In the genomic region with DNA sequence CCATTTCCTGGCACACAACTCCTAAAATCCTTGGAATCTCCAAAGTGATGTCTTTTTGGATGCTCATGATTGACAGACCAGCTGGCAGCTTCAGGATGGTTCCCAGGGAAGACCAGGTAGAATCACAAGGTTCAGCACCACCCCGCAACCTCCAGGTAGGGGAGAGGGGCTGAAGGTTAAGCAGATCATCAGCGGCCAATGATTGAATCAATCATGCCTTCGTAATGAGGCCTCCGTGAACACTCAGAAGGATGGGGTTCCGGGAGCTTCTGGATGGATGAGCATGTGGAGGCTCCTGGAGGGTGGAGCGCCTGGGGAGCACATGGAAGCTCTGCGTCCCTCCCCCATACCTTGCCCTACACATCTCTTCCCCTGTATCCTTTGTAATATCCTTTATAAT, we compare ENCODE assay signal across 15 cellular contexts.
DNase-seq lines count a peak whose midpoint lies in the region; ATAC-seq and TF ChIP-seq lines count a peak whose summit lies in the region.
"Had no signal": no experiment of that assay in that cellular context is flagged by ENCODE, and none has a peak within 500 bp of the region (broad histone marks: within the 10 kb centered on the region; RNA-seq: fewer than 3 reads in every experiment).

No MANE protein-coding gene starts in this region.

- intact Hi-C loops in OCI-LY7 (cut with micrococcal nuclease; ENCODE audit: unreplicated experiment) (loop anchor here (5.0 to 10.0 kb wide), 2 partner anchors 239 to 538 kb away; no protein-coding TSS in a partner anchor), spleen (cut with DNase I; ENCODE audit: low total_unique reads) (no loop called here), psoas muscle (cut with DNase I) (loop anchor here in 1 of 2 donors (5.0 kb wide), 1 partner anchor 101 kb away; no protein-coding TSS in a partner anchor)

- H2AFZ ChIP-seq in OCI-LY7 (ENCODE audit: low read length): no peak overlapping the region
- H2AFZ ChIP-seq: GM23338 had no signal

- DNase-seq in activated CD4-positive, CD25-positive, alpha-beta regulatory T cell treated with anti-CD3 and anti-CD28 coated beads, Interleukin-2, amount 50 U/mL, for 72 hours: peak; percentile 27
- DNase-seq in OCI-LY7 (ENCODE audit: low spot score) (no peak), spleen (peak; percentile 39), retina (no peak), SIG-M5 (lab: John Stamatoyannopoulos, UW) (no peak), psoas muscle (no peak)
- DNase-seq: 8988T, DMS79, NCI-H1105, NCI-H446, RPMI8226 had no signal

- no peaks in the 10 kb centered on the region for H3K27me3 ChIP-seq in gastroesophageal sphincter
- H3K27me3 ChIP-seq in spleen (replicated peaks in 1 of 7): no peaks in the 10 kb centered on the region
- H3K27me3 ChIP-seq in psoas muscle (ENCODE audit: insufficient read depth in 3 of 3, low read length in 2 of 3): no peaks in the 10 kb centered on the region

- H3K9me2 ChIP-seq in OCI-LY7 (ENCODE audit: insufficient read depth, low read length): no peaks in the 10 kb centered on the region

- H3K79me2 ChIP-seq in OCI-LY7 (ENCODE audit: insufficient read depth, low read depth, low read length): peaks cover 22% of the 10 kb centered on the region; the same call in 1 of the 2 replicates

- H3K4me3 ChIP-seq in OCI-LY7 (ENCODE audit: low read depth, low read length, poor library complexity, severe bottlenecking) (no peak overlapping the region), gastroesophageal sphincter (no peak overlapping the region), spleen (no peak overlapping the region), psoas muscle (no peak overlapping the region)
- H3K4me3 ChIP-seq: GM12878, GM23338 had no signal

- 95% methylated on average over 5 of the region's 7 CpGs; no CpG with 5 or more reads in 1 of the 2 donors for WGBS in gastroesophageal sphincter (ENCODE audit: low coverage in 1 of 2), 2 donors
- 92 to 97% (median 95%) methylated on average over 7 of the region's 7 CpGs for WGBS in spleen, 5 donors
- 96 to 97% (median 97%) methylated on average over 7 of the region's 7 CpGs for WGBS in psoas muscle, 3 donors

- TF ChIP-seq POLR2A in gastroesophageal sphincter (IDR thresholded peaks at IDR 0.05) (no peak), spleen (IDR thresholded peaks at IDR 0.05) (no peak)

- POLR2A ChIA-PET in OCI-LY7 (lab: Charles Lee): no interaction called here

- TF ChIP-seq EP300 in gastroesophageal sphincter (IDR thresholded peaks at IDR 0.05): no peak

- ATAC-seq in activated CD4-positive, CD25-positive, alpha-beta regulatory T cell treated with anti-CD3 and anti-CD28 coated beads, Interleukin-2, amount 50 U/mL, for 24 hours: no peak
- ATAC-seq in gastroesophageal sphincter (no peak), psoas muscle (no peak)
- ATAC-seq: GM12878, GM23338 had no signal

- H4K20me1 ChIP-seq in OCI-LY7 (ENCODE audit: insufficient read depth, low read length): no peaks in the 10 kb centered on the region

- H3K4me2 ChIP-seq in OCI-LY7 (ENCODE audit: low read length): peak overlapping the region; percentile 93; the same call in 1 of the 2 replicates
- H3K4me2 ChIP-seq: GM23338 had no signal

- H3K9me3 ChIP-seq in OCI-LY7 (ENCODE audit: low read length) (no peaks in the 10 kb centered on the region), gastroesophageal sphincter (no peaks in the 10 kb centered on the region), spleen (no peaks in the 10 kb centered on the region), psoas muscle (no peaks in the 10 kb centered on the region)

- peaks cover 100% of the 10 kb centered on the region for H3K4me1 ChIP-seq in OCI-LY7 (ENCODE audit: insufficient read depth, low read length, poor library complexity, severe bottlenecking)
- H3K4me1 ChIP-seq in gastroesophageal sphincter: peaks cover 3 to 92% (median 38%) of the 10 kb centered on the region in 3 donors
- peaks cover 57 to 100% (median 82%) of the 10 kb centered on the region in 6 donors for H3K4me1 ChIP-seq in spleen
- peaks cover 53% of the 10 kb centered on the region for H3K4me1 ChIP-seq in psoas muscle

- TF ChIP-seq CTCF in OCI-LY7 (conservative IDR thresholded peaks at IDR 0.05; ENCODE audit: low read length): no peak
- TF ChIP-seq CTCF in gastroesophageal sphincter (IDR thresholded peaks at IDR 0.05): no peak
- TF ChIP-seq CTCF in spleen (IDR thresholded peaks at IDR 0.05 in 8 of 11, conservative IDR thresholded peaks at IDR 0.05 in 3 of 11): no peak
- TF ChIP-seq CTCF in psoas muscle (IDR thresholded peaks at IDR 0.05): no peak

- CTCF ChIA-PET in OCI-LY7 (lab: Charles Lee; ENCODE audit: unreplicated experiment): interaction anchor here (1.1 kb wide), 1 partner anchor 74 kb away, joined by 3 read pairs; no protein-coding TSS in a partner anchor

- H3K27ac ChIP-seq in OCI-LY7 (ENCODE audit: low read depth, low read length, poor library complexity, severe bottlenecking): peak overlapping the region; percentile 85
- H3K27ac ChIP-seq in gastroesophageal sphincter: peak overlapping the region in 3 of 4 donors; percentile 90 to 95 (median 92)
- peak overlapping the region in 2 of 8 donors; percentile 92 to 93 for H3K27ac ChIP-seq in spleen
- no peak overlapping the region for H3K27ac ChIP-seq in psoas muscle

- BruUV-seq in OCI-LY7 (replicated peaks; lab: Mats Ljungman, UMichigan): no TSS peak

- H3K36me3 ChIP-seq in OCI-LY7 (ENCODE audit: insufficient read depth, low read length) (no peaks in the 10 kb centered on the region), gastroesophageal sphincter (no peaks in the 10 kb centered on the region), spleen (peaks cover 0 to 10% (median 0%) of the 10 kb centered on the region in 6 donors), psoas muscle (ENCODE audit: insufficient read depth in 1 of 2, low read depth in 1 of 2) (no peaks in the 10 kb centered on the region)

Comparison
In these comparisons a context has a peak if more than half of its experiments do, and no peak if none do; other contexts are left out.
1. DNase-seq: peak in activated CD4-positive, CD25-positive, alpha-beta regulatory T cell treated with anti-CD3 and anti-CD28 coated beads, Interleukin-2, amount 50 U/mL, for 72 hours (single experiment) and spleen (single experiment); none in OCI-LY7 (single experiment), retina (single experiment), SIG-M5 (single experiment) and psoas muscle (0 of 2).